ENCODE assay signal across 1 cellular context in the genomic region with DNA sequence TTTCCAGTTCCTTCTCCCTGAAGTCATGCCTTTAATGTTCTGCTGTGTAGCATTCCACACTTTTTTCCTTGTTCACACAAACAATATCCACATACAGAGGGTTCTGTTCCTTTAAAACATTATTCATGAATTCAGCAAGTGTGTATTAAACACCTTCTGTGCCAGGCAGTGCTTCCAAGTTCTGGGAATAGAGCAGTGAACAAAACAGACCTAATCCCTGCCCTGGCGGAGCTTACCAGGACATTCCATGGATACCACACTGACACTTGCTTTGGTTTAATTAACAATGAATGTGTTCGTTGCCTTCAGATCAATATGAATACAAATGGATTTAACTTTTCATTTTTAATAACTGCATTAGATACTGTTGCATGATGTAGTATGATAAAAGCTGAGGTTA.
TF ChIP-seq lines count a peak whose summit lies in the region.

No MANE protein-coding gene starts in this region.

TF ChIP-seq in H1, 55 proteins besides CTCF, POLR2A, EP300 and RAD21:
- peak; percentile 81 for TF ChIP-seq TEAD4 (IDR thresholded peaks at IDR 0.05; ENCODE audit: low read depth, low read length)
- no peak for TF ChIP-seq EZH2 (IDR thresholded peaks at IDR 0.05; ENCODE audit: low read depth, low read length, severe bottlenecking)
